Comparison of ENCODE assay signal across 18 cellular contexts in the genomic region with DNA sequence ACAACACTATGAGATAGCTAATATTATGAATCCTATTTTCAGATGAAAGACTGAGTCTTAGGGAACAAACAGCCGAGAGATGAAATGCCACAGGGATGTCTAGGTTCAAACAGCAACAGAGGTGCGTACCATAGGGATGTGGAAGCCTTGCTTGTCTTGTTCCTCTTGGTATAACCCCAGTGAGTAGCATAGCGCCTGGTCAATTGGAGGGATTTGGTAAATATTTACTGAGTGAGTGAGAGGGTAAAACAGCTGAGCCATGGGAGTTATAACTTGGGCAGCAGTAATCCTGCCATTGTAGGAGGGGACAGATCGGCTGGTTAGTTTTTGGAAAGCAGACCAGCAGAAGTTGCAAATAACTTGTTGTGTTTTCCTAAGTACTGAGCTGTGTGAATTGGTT.
"Had no signal": no experiment of that assay in that cellular context is flagged by ENCODE, and none has a peak within 500 bp of the region (broad histone marks: within the 10 kb centered on the region; RNA-seq: fewer than 3 reads in every experiment).

No MANE protein-coding gene starts in this region.

- ATAC-seq: activated CD4-positive, CD25-positive, alpha-beta regulatory T cell treated with anti-CD3 and anti-CD28 coated beads, Interleukin-2, amount 50 U/mL, for 24 hours; activated CD8-positive, alpha-beta T cell treated with anti-CD3 and anti-CD28 coated beads for 36 hours; activated T-cell treated with anti-CD3 and anti-CD28 coated beads, Interleukin-2, amount 50 U/mL, for 72 hours; Panc1; Right ventricle myocardium inferior had no signal

- DNase-seq: activated CD4-positive, alpha-beta T cell treated with anti-CD3 and anti-CD28 coated beads for 4 hours; activated CD8-positive, alpha-beta memory T cell treated with anti-CD3 and anti-CD28 coated beads, Interleukin-2, amount 50 U/mL, for 4 hours; activated CD8-positive, alpha-beta T cell treated with anti-CD3 and anti-CD28 coated beads for 36 hours; activated gamma-delta T cell treated with Interleukin-2 at 50 U/mL for 16 hours; activated naive CD4-positive, alpha-beta T cell treated with anti-CD3 and anti-CD28 coated beads, Interleukin-2, amount 10 ng/mL, durations not matched to agents 7 days and 5 days; activated naive CD8-positive, alpha-beta T cell treated with anti-CD3 and anti-CD28 coated beads for 36 hours; activated T-cell treated with anti-CD3 and anti-CD28 coated beads, Interleukin-2, amount 50 U/mL, for 72 hours; brain microvascular endothelial cell; NCI-H1105; NCI-H1436; NCI-H1694 treated with DMSO at 0.1 percent for 48 hours; NCI-H2029 treated with DMSO at 0.1 percent for 48 hours; NCI-H446; NCI-H526 treated with DMSO at 0.1 percent for 48 hours; RPMI8226 had no signal
